Comparison of ENCODE assay signal across 1 cellular context in the genomic region with DNA sequence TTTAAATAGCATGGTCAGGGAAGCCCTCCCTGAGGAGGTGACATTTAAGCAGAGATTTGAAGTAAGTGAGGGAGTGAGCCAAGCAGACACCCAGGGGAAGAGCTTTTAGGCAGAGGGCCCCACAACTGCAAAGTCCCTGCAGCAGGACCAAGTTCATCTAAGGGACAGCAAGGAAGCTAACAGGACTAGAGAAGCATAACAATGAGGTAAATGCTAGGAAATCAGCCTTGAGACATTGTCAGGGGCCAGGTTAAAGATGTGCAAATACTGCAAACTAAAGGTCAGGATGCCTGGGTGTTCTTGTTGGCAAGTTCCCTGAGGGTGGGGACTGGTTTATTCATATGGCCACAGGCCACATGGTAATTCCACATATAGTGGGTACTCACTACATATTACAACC.
TF ChIP-seq lines count a peak whose summit lies in the region.

No MANE protein-coding gene starts in this region.

TF ChIP-seq in GM23338, 12 proteins besides CTCF, POLR2A, EP300 and RAD21 (continued from another document):
- TF ChIP-seq ZNF462 (CRISPR knock-in tag; IDR thresholded peaks at IDR 0.05) (peak; percentile 82), CREB1 (CRISPR knock-in tag; IDR thresholded peaks at IDR 0.05; ENCODE audit: low read depth) (no peak)
